Comparison of ENCODE assay signal across 13 cellular contexts in the genomic region with DNA sequence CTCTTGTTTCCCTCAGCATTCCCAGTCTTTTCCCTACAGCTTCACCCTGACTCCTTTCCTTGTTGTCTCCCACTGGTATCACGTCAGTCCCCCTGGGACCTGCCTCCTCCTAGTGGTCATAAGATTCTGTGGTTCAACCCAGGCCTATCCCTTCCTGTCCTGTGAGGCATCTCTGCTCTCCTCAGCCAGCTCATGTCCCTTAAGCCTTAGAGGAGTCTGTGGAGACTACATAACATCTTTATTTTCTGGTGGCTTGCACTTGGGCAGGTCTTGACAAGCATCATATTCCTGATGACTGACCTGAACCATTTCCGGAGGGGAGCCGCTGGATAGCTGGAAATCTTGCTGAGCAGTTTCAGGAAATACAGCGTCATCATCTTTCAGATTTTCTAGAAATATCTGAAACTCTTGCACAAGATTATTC. TPM values are rescaled to one million over a fixed set of nuclear protein-coding genes. Genes with fewer than 3 reads are reported as not detected.
A peak's percentile ranks its signal among the peaks of the same experiment; 100 is the strongest.
DNase-seq lines count a peak whose midpoint lies in the region; ATAC-seq and TF ChIP-seq lines count a peak whose summit lies in the region.
"Had no signal": no experiment of that assay in that cellular context is flagged by ENCODE, and none has a peak within 500 bp of the region (broad histone marks: within the 10 kb centered on the region; RNA-seq: fewer than 3 reads in every experiment).

No MANE protein-coding gene starts in this region.

- no peak overlapping the region for H2AFZ ChIP-seq in smooth muscle cell (ENCODE audit: low read depth)

- 76% methylated on average over 4 of the region's 4 CpGs for WGBS in smooth muscle cell (ENCODE audit: low lambda C conversion rate)

- no peaks in the 10 kb centered on the region for H3K27me3 ChIP-seq in smooth muscle cell (ENCODE audit: low read depth)

- DNase-seq in DMS53 (lab: John Stamatoyannopoulos, UW) (peak; percentile 47), DMS53 treated with DMSO at 0.1 percent for 48 hours (lab: John Stamatoyannopoulos, UW; ENCODE audit: unreplicated experiment) (no peak), NCI-H69 (lab: John Stamatoyannopoulos, UW) (peak; percentile 1), epithelial cell of prostate (ENCODE audit: low read depth, low spot score) (peak; percentile 89), smooth muscle cell (lab: John Stamatoyannopoulos, UW; ENCODE audit: unreplicated experiment) (no peak), GM19240 (ENCODE audit: insufficient read length, low spot score) (no peak)
- DNase-seq: 8988T; activated CD4-positive, alpha-beta T cell treated with anti-CD3 and anti-CD28 coated beads, Interleukin-2, amount 50 U/mL, for 1 hour; hypothalamus; Kasumi-1 had no signal

- H3K27ac ChIP-seq in epithelial cell of prostate = peak overlapping the region; percentile 96
- H3K27ac ChIP-seq in smooth muscle cell (ENCODE audit: low read depth) = peak overlapping the region; percentile 79

- no peaks in the 10 kb centered on the region for H4K20me1 ChIP-seq in smooth muscle cell (ENCODE audit: low read depth)

- no peak overlapping the region for H3K4me2 ChIP-seq in smooth muscle cell

- no peaks in the 10 kb centered on the region for H3F3A ChIP-seq in smooth muscle cell (ENCODE audit: low read depth)

- H3K4me1 ChIP-seq in smooth muscle cell (ENCODE audit: low read depth) = peaks cover 4% of the 10 kb centered on the region

- no peak overlapping the region for H3K4me3 ChIP-seq in smooth muscle cell

- ATAC-seq in GM18519 (IDR thresholded peaks at IDR 0.05; ENCODE audit: low FRiP score, unreplicated experiment) = no peak
- no peak for ATAC-seq in GM21367 (IDR thresholded peaks at IDR 0.05; ENCODE audit: unreplicated experiment)

- H3K79me2 ChIP-seq in smooth muscle cell (ENCODE audit: low read depth) = no peaks in the 10 kb centered on the region

- peak overlapping the region; percentile 49 for H3K9ac ChIP-seq in smooth muscle cell (ENCODE audit: low read depth)

- no peaks in the 10 kb centered on the region for H3K36me3 ChIP-seq in smooth muscle cell (ENCODE audit: low read depth)

- no peak for TF ChIP-seq CTCF in smooth muscle cell (IDR thresholded peaks at IDR 0.05; ENCODE audit: borderline replicate concordance, insufficient read depth, poor library complexity, severe bottlenecking)

- no peaks in the 10 kb centered on the region for H3K9me3 ChIP-seq in smooth muscle cell (replicated peaks; ENCODE audit: low read depth)

RNA-seq across cellular contexts. Expression of gene C12orf71, which starts 0.7 kb away (rescaled TPM):
- not detected in 2 replicates for total RNA-seq in smooth muscle cell
- polyA plus RNA-seq in smooth muscle cell = not detected in 2 replicates
- total RNA-seq: dermis microvascular lymphatic vessel endothelial cell had no signal

RNA-seq across cellular contexts. Expression of gene MED21, which starts 59.3 kb away (rescaled TPM):
- total RNA-seq in smooth muscle cell = 78.2 and 82.5 TPM in 2 replicates
- 34.4 and 38.2 TPM in 2 replicates for polyA plus RNA-seq in smooth muscle cell

Comparison
In these comparisons a context has a peak if more than half of its experiments do, and no peak if none do; other contexts are left out.
1. DNase-seq: peak in DMS53 (single experiment), NCI-H69 (single experiment) and epithelial cell of prostate (single experiment); none in DMS53 treated with DMSO at 0.1 percent for 48 hours (single experiment), smooth muscle cell (single experiment) and GM19240 (single experiment).